Comparison of ENCODE assay signal across 1 cellular context in the genomic region with DNA sequence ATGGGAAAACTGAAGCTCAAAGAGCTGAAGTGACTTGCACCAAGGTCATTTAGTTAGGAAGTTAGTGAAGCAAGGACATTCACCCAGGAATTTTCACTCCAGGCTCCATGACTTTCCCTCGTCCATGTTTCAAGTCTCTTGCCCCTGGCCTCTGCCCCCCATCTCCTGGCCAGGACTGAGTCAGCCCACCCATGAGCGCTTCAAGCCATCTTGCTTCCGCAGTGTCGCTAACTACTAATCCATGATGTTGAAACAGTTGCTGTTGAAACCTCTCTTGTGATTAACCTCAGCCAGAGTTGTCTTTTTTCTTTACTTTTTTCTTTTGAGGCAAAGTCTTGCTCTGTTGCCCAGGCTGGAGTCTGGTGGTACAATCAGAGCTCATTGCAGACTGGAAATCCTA.
TF ChIP-seq lines count a peak whose summit lies in the region.

No MANE protein-coding gene starts in this region.

TF ChIP-seq in GM23338, 12 proteins besides CTCF, POLR2A, EP300 and RAD21 (continued from another document):
- TF ChIP-seq, protein P1, sequence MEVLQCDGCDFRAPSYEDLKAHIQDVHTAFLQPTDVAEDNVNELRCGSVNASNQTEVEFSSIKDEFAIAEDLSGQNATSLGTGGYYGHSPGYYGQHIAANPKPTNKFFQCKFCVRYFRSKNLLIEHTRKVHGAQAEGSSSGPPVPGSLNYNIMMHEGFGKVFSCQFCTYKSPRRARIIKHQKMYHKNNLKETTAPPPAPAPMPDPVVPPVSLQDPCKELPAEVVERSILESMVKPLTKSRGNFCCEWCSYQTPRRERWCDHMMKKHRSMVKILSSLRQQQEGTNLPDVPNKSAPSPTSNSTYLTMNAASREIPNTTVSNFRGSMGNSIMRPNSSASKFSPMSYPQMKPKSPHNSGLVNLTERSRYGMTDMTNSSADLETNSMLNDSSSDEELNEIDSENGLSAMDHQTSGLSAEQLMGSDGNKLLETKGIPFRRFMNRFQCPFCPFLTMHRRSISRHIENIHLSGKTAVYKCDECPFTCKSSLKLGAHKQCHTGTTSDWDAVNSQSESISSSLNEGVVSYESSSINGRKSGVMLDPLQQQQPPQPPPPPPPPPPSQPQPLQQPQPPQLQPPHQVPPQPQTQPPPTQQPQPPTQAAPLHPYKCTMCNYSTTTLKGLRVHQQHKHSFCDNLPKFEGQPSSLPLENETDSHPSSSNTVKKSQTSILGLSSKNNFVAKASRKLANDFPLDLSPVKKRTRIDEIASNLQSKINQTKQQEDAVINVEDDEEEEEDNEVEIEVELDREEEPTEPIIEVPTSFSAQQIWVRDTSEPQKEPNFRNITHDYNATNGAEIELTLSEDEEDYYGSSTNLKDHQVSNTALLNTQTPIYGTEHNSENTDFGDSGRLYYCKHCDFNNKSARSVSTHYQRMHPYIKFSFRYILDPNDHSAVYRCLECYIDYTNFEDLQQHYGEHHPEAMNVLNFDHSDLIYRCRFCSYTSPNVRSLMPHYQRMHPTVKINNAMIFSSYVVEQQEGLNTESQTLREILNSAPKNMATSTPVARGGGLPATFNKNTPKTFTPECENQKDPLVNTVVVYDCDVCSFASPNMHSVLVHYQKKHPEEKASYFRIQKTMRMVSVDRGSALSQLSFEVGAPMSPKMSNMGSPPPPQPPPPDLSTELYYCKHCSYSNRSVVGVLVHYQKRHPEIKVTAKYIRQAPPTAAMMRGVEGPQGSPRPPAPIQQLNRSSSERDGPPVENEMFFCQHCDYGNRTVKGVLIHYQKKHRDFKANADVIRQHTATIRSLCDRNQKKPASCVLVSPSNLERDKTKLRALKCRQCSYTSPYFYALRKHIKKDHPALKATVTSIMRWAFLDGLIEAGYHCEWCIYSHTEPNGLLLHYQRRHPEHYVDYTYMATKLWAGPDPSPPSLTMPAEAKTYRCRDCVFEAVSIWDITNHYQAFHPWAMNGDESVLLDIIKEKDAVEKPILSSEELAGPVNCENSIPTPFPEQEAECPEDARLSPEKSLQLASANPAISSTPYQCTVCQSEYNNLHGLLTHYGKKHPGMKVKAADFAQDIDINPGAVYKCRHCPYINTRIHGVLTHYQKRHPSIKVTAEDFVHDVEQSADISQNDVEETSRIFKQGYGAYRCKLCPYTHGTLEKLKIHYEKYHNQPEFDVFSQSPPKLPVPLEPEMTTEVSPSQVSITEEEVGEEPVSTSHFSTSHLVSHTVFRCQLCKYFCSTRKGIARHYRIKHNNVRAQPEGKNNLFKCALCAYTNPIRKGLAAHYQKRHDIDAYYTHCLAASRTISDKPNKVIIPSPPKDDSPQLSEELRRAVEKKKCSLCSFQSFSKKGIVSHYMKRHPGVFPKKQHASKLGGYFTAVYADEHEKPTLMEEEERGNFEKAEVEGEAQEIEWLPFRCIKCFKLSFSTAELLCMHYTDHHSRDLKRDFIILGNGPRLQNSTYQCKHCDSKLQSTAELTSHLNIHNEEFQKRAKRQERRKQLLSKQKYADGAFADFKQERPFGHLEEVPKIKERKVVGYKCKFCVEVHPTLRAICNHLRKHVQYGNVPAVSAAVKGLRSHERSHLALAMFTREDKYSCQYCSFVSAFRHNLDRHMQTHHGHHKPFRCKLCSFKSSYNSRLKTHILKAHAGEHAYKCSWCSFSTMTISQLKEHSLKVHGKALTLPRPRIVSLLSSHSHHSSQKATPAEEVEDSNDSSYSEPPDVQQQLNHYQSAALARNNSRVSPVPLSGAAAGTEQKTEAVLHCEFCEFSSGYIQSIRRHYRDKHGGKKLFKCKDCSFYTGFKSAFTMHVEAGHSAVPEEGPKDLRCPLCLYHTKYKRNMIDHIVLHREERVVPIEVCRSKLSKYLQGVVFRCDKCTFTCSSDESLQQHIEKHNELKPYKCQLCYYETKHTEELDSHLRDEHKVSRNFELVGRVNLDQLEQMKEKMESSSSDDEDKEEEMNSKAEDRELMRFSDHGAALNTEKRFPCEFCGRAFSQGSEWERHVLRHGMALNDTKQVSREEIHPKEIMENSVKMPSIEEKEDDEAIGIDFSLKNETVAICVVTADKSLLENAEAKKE (CRISPR knock-in tag; IDR thresholded peaks at IDR 0.05) = no peak
- no peak for TF ChIP-seq EZH2 (IDR thresholded peaks at IDR 0.05; ENCODE audit: low read depth, unreplicated experiment)
TF ChIP-seq in GM23338: peak in this region for 0.
